10 cellular contexts compared by ENCODE assay signal in the genomic region with DNA sequence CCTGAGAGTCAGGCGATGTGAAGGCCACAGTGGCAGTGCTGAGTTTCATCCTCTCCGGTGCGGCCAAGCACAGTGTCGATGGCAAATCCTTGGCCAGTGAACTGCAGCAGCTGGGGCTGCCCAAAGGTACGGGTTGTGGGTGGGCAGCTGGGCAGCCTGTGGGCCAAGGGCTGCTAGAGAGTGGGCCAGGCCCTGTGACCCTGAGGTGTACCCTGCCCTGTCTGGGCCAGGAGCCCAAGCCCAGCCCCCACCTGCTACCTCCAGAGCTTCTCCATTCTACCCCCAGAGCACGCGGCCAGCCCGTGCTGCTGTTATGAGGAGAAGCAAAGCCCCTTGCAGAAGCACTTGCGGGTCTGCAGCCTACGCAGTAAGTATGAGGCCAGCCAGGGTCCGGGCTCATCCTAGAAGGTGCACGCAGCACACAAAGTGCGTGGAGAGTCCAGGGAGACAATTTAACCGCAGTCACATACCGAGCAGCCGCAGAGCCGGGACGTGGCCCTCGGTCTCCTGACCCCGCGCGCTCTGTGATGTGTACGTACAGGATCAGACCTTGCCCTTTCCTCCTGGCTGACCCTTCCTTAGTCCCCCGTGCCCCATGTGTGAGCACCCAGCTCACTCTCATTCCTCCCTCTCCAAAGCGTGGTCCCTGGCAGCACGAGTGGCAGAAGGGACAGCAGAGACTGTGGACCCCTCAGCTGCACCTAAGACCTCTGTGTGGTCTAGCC. TPM values are rescaled to one million over a fixed set of nuclear protein-coding genes. Genes with fewer than 3 reads are reported as not detected.
"Had no signal": no experiment of that assay in that cellular context is flagged by ENCODE, and none has a peak within 500 bp of the region (broad histone marks: within the 10 kb centered on the region; RNA-seq: fewer than 3 reads in every experiment).

No MANE protein-coding gene starts in this region.

RNA-seq across cellular contexts. Expression of gene GOLGA6B, which starts 14.6 kb away (rescaled TPM):
- total RNA-seq: OCI-LY7, Peyer's patch, Right ventricle myocardium inferior, Right ventricle myocardium superior, RPMI7951, SJCRH30, SJSA1, SK-MEL-5 had no signal
- polyA plus RNA-seq: SK-N-SH had no signal

RNA-seq across cellular contexts. Expression of gene HIGD2B, which starts 46.1 kb away (rescaled TPM):
- total RNA-seq: PC-9, Peyer's patch, Right ventricle myocardium inferior, Right ventricle myocardium superior, RPMI7951, SJCRH30, SJSA1 had no signal
- polyA plus RNA-seq: SK-N-SH had no signal
